ENCODE assay signal across 14 cellular contexts in the genomic region with DNA sequence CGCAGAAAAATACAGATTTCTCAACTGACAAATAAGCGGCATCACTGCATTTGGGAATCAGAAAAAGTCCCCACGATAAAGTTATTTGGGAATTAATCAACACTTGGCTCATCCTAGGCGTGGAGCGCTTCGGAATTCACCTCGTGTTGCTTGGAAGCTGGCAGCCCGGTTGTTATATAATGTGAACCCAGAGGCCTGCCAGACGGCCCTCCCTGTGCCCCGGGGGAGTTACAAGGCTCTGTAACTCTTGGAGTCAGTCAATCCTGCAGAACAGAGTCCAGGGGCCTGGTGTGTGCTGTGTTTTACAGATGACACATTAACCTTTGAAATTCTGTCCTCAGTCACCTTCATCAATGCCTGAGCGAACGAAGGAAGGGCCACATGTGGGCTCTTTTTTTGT.
DNase-seq lines count a peak whose midpoint lies in the region; ATAC-seq, FAIRE-seq and TF ChIP-seq lines count a peak whose summit lies in the region.
"Had no signal": no experiment of that assay in that cellular context is flagged by ENCODE, and none has a peak within 500 bp of the region (broad histone marks: within the 10 kb centered on the region; RNA-seq: fewer than 3 reads in every experiment).

No MANE protein-coding gene starts in this region.

- TF ChIP-seq POLR2A in GM12892 (IDR thresholded peaks at IDR 0.05; ENCODE audit: low read depth, low read length), result no peak

- peaks cover 50% of the 10 kb centered on the region for H3K4me1 ChIP-seq in CD8-positive, alpha-beta T cell (ENCODE audit: insufficient read depth, low read length)

- CTCF ChIA-PET in CD8-positive, alpha-beta T cell (lab: Charles Lee), result interaction anchor here (17.7 kb wide), 1 partner anchor 108 kb away, joined by 502 read pairs; a partner anchor contains a TSS

- H3K27me3 ChIP-seq in CD8-positive, alpha-beta T cell (ENCODE audit: insufficient read depth, low read length), result no peaks in the 10 kb centered on the region
- no peaks in the 10 kb centered on the region for H3K27me3 ChIP-seq in brain microvascular endothelial cell (replicated peaks)

- H3K4me3 ChIP-seq in CD8-positive, alpha-beta T cell (ENCODE audit: low read depth, low read length), result no peak overlapping the region
- no peak overlapping the region for H3K4me3 ChIP-seq in brain microvascular endothelial cell (ENCODE audit: low read depth, low read length)
- H3K4me3 ChIP-seq: K562 had no signal

- H3K27me3 Mint-ChIP-seq in CD8-positive, alpha-beta T cell (ENCODE audit: low read depth), result no peaks in the 10 kb centered on the region
- H3K27me3 Mint-ChIP-seq in immature natural killer cell (ENCODE audit: low read depth in 3 of 3), result peaks cover 3 to 21% (median 17%) of the 10 kb centered on the region in 3 donors

- H3K9me3 Mint-ChIP-seq in CD8-positive, alpha-beta T cell, result no peaks in the 10 kb centered on the region
- no peaks in the 10 kb centered on the region for H3K9me3 Mint-ChIP-seq in immature natural killer cell

- H3K27ac Mint-ChIP-seq in CD8-positive, alpha-beta T cell, result peak overlapping the region; percentile 92
- H3K27ac Mint-ChIP-seq in immature natural killer cell, result peak overlapping the region; percentile 63 to 93 (median 89)

- H3K9me3 ChIP-seq in CD8-positive, alpha-beta T cell (ENCODE audit: low read length), result no peaks in the 10 kb centered on the region

- FAIRE-seq in GM12892 (lab: Jason Lieb, UNC), result no peak
- FAIRE-seq: endothelial cell of umbilical vein, K562 had no signal

- TF ChIP-seq CTCF in CD8-positive, alpha-beta T cell (IDR thresholded peaks at IDR 0.05), result no peak
- no peak for TF ChIP-seq CTCF in brain microvascular endothelial cell (IDR thresholded peaks at IDR 0.05; ENCODE audit: low read depth, low read length, missing control alignments)

- no peak overlapping the region for H3K27ac ChIP-seq in CD8-positive, alpha-beta T cell (ENCODE audit: low read depth, low read length)
- peak overlapping the region; percentile 10 for H3K27ac ChIP-seq in brain microvascular endothelial cell

- H3K36me3 ChIP-seq in CD8-positive, alpha-beta T cell (ENCODE audit: insufficient read depth, low read length), result peaks cover 5% of the 10 kb centered on the region
- H3K36me3 ChIP-seq in brain microvascular endothelial cell (replicated peaks), result no peaks in the 10 kb centered on the region

- peaks cover 88% of the 10 kb centered on the region for H3K4me1 Mint-ChIP-seq in CD8-positive, alpha-beta T cell (ENCODE audit: low read depth)
- peaks cover 90 to 94% of the 10 kb centered on the region in 2 donors for H3K4me1 Mint-ChIP-seq in immature natural killer cell

- in situ Hi-C loops in brain microvascular endothelial cell (cut with HindIII; ENCODE audit: low pct_ligation_motif_present, low sequenced_read_pairs), result loop anchor here (25.0 kb wide), 1 partner anchor 124 kb away; no protein-coding TSS in a partner anchor

- intact Hi-C loops in CD8-positive, alpha-beta T cell (cut with DNase I, micrococcal nuclease), result loop anchor here in 1 of 2 experiments (10.0 kb wide), 1 partner anchor 47 kb away; no protein-coding TSS in a partner anchor

- no peak for DNase-seq in CD8-positive, alpha-beta T cell
- DNase-seq in brain microvascular endothelial cell (no peak), immature natural killer cell (no peak), renal cortical epithelial cell (ENCODE audit: low read depth) (peak; percentile 37), NCI-H226 (no peak), GM12892 (ENCODE audit: insufficient read length) (no peak)
- DNase-seq in effector CD8-positive, alpha-beta T cell (lab: John Stamatoyannopoulos, UW), result no peak
- DNase-seq: activated CD4-positive, CD25-positive, alpha-beta regulatory T cell treated with anti-CD3 and anti-CD28 coated beads, Interleukin-2, amount 50 U/mL, for 72 hours; activated naive CD4-positive, alpha-beta T cell treated with Interleukin-2 at 50 U/mL for 16 hours; mammary epithelial cell; stimulated activated naive CD4-positive, alpha-beta T cell had no signal

- no peak overlapping the region for H3K4me3 Mint-ChIP-seq in CD8-positive, alpha-beta T cell
- H3K4me3 Mint-ChIP-seq in immature natural killer cell, result peak overlapping the region in 1 of 5 donors; percentile 82

- H3K36me3 Mint-ChIP-seq in CD8-positive, alpha-beta T cell, result peaks cover 28% of the 10 kb centered on the region
- peaks cover 0 to 6% (median 4%) of the 10 kb centered on the region in 3 donors for H3K36me3 Mint-ChIP-seq in immature natural killer cell

- no peak for ATAC-seq in CD8-positive, alpha-beta T cell
- no peak for ATAC-seq in GM18907 (IDR thresholded peaks at IDR 0.05; ENCODE audit: unreplicated experiment)
- ATAC-seq: K562 had no signal

- POLR2A ChIA-PET in CD8-positive, alpha-beta T cell (lab: Charles Lee), result interaction anchor here (1.2 kb wide), 1 partner anchor 109 kb away, joined by 7 read pairs; no protein-coding TSS in a partner anchor
